Comparison of ENCODE assay signal across 8 cellular contexts in genomic region chr5:98769256-98770157, GRCh38. TPM values are rescaled to one million over a fixed set of nuclear protein-coding genes. Genes with fewer than 3 reads are reported as not detected.
DNase-seq lines count a peak whose midpoint lies in the region; ATAC-seq and TF ChIP-seq lines count a peak whose summit lies in the region.

No MANE protein-coding gene starts in this region.

- H3K4me3 ChIP-seq in osteoblast (ENCODE audit: insufficient read depth, low read length): peak overlapping the region; percentile 78

- H3K79me2 ChIP-seq in osteoblast (ENCODE audit: insufficient read depth, low read length): peaks cover 56% of the 10 kb centered on the region

- TF ChIP-seq CTCF in osteoblast (IDR thresholded peaks at IDR 0.05; ENCODE audit: extremely low read depth, low read depth, low read length): no peak

- H3K4me2 ChIP-seq in osteoblast (ENCODE audit: insufficient read depth, low read length): peak overlapping the region; percentile 88

- intact Hi-C loops in head of caudate nucleus (cut with DNase I): loop anchor here (5.0 to 10.0 kb wide), 2 partner anchors 892 to 1585 kb away; partner anchors contain the start of gene RIOK2

- peaks cover 22% of the 10 kb centered on the region for H3K4me1 ChIP-seq in osteoblast (ENCODE audit: insufficient read depth, low read length)

- H3K27me3 Mint-ChIP-seq in activated naive CD4-positive, alpha-beta T cell treated with anti-CD3 and anti-CD28 coated beads, Interleukin-2, amount 50 U/mL, for 24 hours: peaks cover 9% of the 10 kb centered on the region

- no peaks in the 10 kb centered on the region for H3K27me3 ChIP-seq in osteoblast (ENCODE audit: insufficient read depth, low read length)

- H3K9me3 Mint-ChIP-seq in activated naive CD4-positive, alpha-beta T cell treated with anti-CD3 and anti-CD28 coated beads, Interleukin-2, amount 50 U/mL, for 24 hours: no peaks in the 10 kb centered on the region

- H4K20me1 ChIP-seq in osteoblast (ENCODE audit: insufficient read depth, low read length): peaks cover 9% of the 10 kb centered on the region

- no peaks in the 10 kb centered on the region for H3K9me3 ChIP-seq in osteoblast (ENCODE audit: low read depth, low read length)

- H3K36me3 ChIP-seq in osteoblast (ENCODE audit: insufficient read depth, low read length): peaks cover 2% of the 10 kb centered on the region

- peak overlapping the region; percentile 65 for H3K27ac Mint-ChIP-seq in activated naive CD4-positive, alpha-beta T cell treated with anti-CD3 and anti-CD28 coated beads, Interleukin-2, amount 50 U/mL, for 24 hours

- H2AFZ ChIP-seq in osteoblast (ENCODE audit: low read length): peak overlapping the region; percentile 73

- peak; percentile 65 to 68 for DNase-seq in NCI-H2081 (lab: John Stamatoyannopoulos, UW)
- no peak for DNase-seq in NCI-H2081 treated with DMSO at 0.1 percent for 48 hours (lab: John Stamatoyannopoulos, UW)
- peak; percentile 29 for DNase-seq in NCI-H345 treated with DMSO at 0.1 percent for 48 hours (lab: John Stamatoyannopoulos, UW; ENCODE audit: unreplicated experiment)
- DNase-seq in head of caudate nucleus: peak in 40 of 42 donors; percentile 27 to 77 (median 52)
- DNase-seq in osteoblast (ENCODE audit: insufficient read length, low spot score, missing footprints): peak; percentile 92
- no peak for DNase-seq in NOMO-1 treated with dmso at 0.1 percent for 144 hours (lab: John Stamatoyannopoulos, UW; ENCODE audit: unreplicated experiment)

- H3K36me3 Mint-ChIP-seq in activated naive CD4-positive, alpha-beta T cell treated with anti-CD3 and anti-CD28 coated beads, Interleukin-2, amount 50 U/mL, for 24 hours: no peaks in the 10 kb centered on the region

- no peak for ATAC-seq in HG03432 (IDR thresholded peaks at IDR 0.05; ENCODE audit: unreplicated experiment)

- peak overlapping the region; percentile 87 for H3K27ac ChIP-seq in osteoblast (ENCODE audit: low read depth, low read length)

- H3K4me1 Mint-ChIP-seq in activated naive CD4-positive, alpha-beta T cell treated with anti-CD3 and anti-CD28 coated beads, Interleukin-2, amount 50 U/mL, for 24 hours: peaks cover 37% of the 10 kb centered on the region

- peak overlapping the region; percentile 97 for H3K4me3 Mint-ChIP-seq in activated naive CD4-positive, alpha-beta T cell treated with anti-CD3 and anti-CD28 coated beads, Interleukin-2, amount 50 U/mL, for 24 hours

RNA-seq across cellular contexts. Expression of gene RGMB, which starts 4.0 kb away (rescaled TPM):
- 70.9 and 81.3 TPM in 2 replicates for total RNA-seq in osteoblast

Comparison
In these comparisons a context has a peak if more than half of its experiments do, and no peak if none do; other contexts are left out.
1. DNase-seq: peak in NCI-H2081 (2 of 2), NCI-H345 treated with DMSO at 0.1 percent for 48 hours (single experiment), head of caudate nucleus (40 of 42) and osteoblast (single experiment); none in NCI-H2081 treated with DMSO at 0.1 percent for 48 hours (single experiment) and NOMO-1 treated with dmso at 0.1 percent for 144 hours (single experiment).